16 cellular contexts compared by ENCODE assay signal in the genomic region with DNA sequence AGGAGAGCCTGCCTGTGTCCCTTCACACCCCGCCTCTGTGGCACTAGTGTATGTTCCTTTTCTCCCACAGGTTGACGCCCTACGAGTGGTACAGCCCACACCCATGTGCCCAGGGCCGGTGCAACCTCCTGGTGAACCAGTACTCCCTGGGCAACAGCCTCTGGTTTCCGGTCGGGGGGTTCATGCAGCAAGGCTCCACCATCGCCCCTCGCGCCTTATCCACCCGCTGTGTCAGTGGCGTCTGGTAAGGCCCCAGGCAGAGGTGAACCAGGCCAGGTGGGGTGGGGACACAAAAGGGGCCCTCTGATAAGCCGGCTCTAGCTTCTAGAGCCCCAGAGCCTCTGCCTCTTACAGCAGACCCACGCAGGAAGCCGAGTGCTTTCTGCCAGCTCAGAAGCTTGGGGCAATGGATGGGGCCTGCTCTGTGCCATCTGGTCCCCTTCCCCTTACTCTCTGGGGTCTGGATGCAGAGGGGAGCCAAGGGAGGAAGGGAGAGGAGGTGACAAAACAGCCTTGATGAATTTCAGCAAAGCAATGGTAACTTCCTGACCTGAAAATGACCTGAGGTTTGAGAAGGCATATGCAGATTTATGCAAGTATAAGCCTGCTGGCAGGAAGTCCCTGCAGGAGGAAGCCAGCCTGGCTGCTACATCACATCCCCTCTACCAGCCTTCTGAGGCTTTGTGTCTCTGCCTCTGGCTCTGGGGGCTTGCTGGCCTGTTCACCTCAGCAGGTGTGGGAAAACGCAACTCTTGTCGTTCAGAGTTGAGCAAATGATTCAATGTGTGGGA.
A peak's percentile ranks its signal among the peaks of the same experiment; 100 is the strongest.
DNase-seq lines count a peak whose midpoint lies in the region; ATAC-seq, FAIRE-seq and TF ChIP-seq lines count a peak whose summit lies in the region.
"Had no signal": no experiment of that assay in that cellular context is flagged by ENCODE, and none has a peak within 500 bp of the region (broad histone marks: within the 10 kb centered on the region; RNA-seq: fewer than 3 reads in every experiment).

No MANE protein-coding gene starts in this region.

- H3K4me1 Mint-ChIP-seq in type B pancreatic cell (ENCODE audit: unreplicated experiment), result peaks cover 14% of the 10 kb centered on the region

- no peaks in the 10 kb centered on the region for H3K79me2 ChIP-seq in mammary epithelial cell (ENCODE audit: insufficient read depth, low read length)

- no peaks in the 10 kb centered on the region for H4K20me1 ChIP-seq in mammary epithelial cell (ENCODE audit: insufficient read depth, low read length)

- dilution Hi-C loops in mammary epithelial cell (cut with HindIII; ENCODE audit: low sequenced_read_pairs), result no loop called here

- no peaks in the 10 kb centered on the region for H3K36me3 ChIP-seq in mammary epithelial cell (ENCODE audit: insufficient read depth, low read length)
- no peaks in the 10 kb centered on the region for H3K36me3 ChIP-seq in breast epithelium
- no peaks in the 10 kb centered on the region for H3K36me3 ChIP-seq in bronchial epithelial cell (ENCODE audit: control insufficient read depth, insufficient read depth, low read length)
- no peaks in the 10 kb centered on the region for H3K36me3 ChIP-seq in spleen
- H3K36me3 ChIP-seq: adrenal gland, heart left ventricle, thyroid gland had no signal

- FAIRE-seq in bronchial epithelial cell (lab: Jason Lieb, UNC), result peak; percentile 7
- FAIRE-seq: RCC 7860, TTC549 had no signal

- CTCF ChIA-PET in mammary epithelial cell (lab: Charles Lee; ENCODE audit: low non-redundant PET), result interaction anchor here (0.6 kb wide), 1 partner anchor 238 kb away, joined by 6 read pairs; no protein-coding TSS in a partner anchor

- H2AFZ ChIP-seq in mammary epithelial cell (ENCODE audit: low read depth, low read length), result peak overlapping the region; percentile 78

- no peak for ATAC-seq in HG03097 (IDR thresholded peaks at IDR 0.05; ENCODE audit: low FRiP score, unreplicated experiment)
- ATAC-seq: heart left ventricle had no signal

- no peak overlapping the region for H3K4me3 Mint-ChIP-seq in type B pancreatic cell

- no peak overlapping the region for H3K4me2 ChIP-seq in mammary epithelial cell (ENCODE audit: insufficient read depth, low read depth, low read length)

- TF ChIP-seq CTCF in mammary epithelial cell (conservative IDR thresholded peaks at IDR 0.05 in 1 of 2, IDR thresholded peaks at IDR 0.05 in 1 of 2; ENCODE audit: extremely low read depth in 1 of 2, insufficient read depth in 1 of 2, low read depth in 1 of 2, low read length in 2 of 2) (no peak), breast epithelium (IDR thresholded peaks at IDR 0.05) (no peak), bronchial epithelial cell (IDR thresholded peaks at IDR 0.05; ENCODE audit: insufficient read depth, low read length, severe bottlenecking) (no peak), spleen (IDR thresholded peaks at IDR 0.05 in 8 of 11, conservative IDR thresholded peaks at IDR 0.05 in 3 of 11) (no peak), type B pancreatic cell (conservative IDR thresholded peaks at IDR 0.05) (no peak)

- DNase-seq in mammary epithelial cell, result peak; percentile 18
- no peak for DNase-seq in breast epithelium (ENCODE audit: low spot score in 2 of 2)
- peak; percentile 9 for DNase-seq in NCI-H2171 treated with DMSO at 0.1 percent for 48 hours (lab: John Stamatoyannopoulos, UW)
- DNase-seq in bronchial epithelial cell (ENCODE audit: low read depth), result peak; percentile 58
- DNase-seq in spleen, result peak; percentile 78
- DNase-seq in retina, result no peak
- no peak for DNase-seq in type B pancreatic cell (ENCODE audit: extremely low spot score, unreplicated experiment)
- DNase-seq: adrenal gland; effector CD8-positive, alpha-beta T cell; heart left ventricle; midbrain; NCI-H1436; thyroid gland had no signal

- peaks cover 29% of the 10 kb centered on the region for H3K27me3 Mint-ChIP-seq in type B pancreatic cell

- no peak overlapping the region for H3K27ac Mint-ChIP-seq in type B pancreatic cell

- no peak for TF ChIP-seq POLR2A in breast epithelium (IDR thresholded peaks at IDR 0.05)
- no peak for TF ChIP-seq POLR2A in spleen (IDR thresholded peaks at IDR 0.05)

- no peaks in the 10 kb centered on the region for H3K36me3 Mint-ChIP-seq in type B pancreatic cell

- H3K27ac ChIP-seq in mammary epithelial cell (ENCODE audit: insufficient read depth, low read depth, low read length) (no peak overlapping the region), breast epithelium (no peak overlapping the region), spleen (peak overlapping the region in 1 of 8 donors; percentile 45)
- H3K27ac ChIP-seq: adrenal gland, heart left ventricle, thyroid gland had no signal

- no TSS peak for BruUV-seq in mammary epithelial cell (replicated peaks; lab: Mats Ljungman, UMichigan)

- in situ Hi-C loops in mammary epithelial cell (cut with MboI; ENCODE audit: low sequenced_read_pairs in 2 of 2), result loop anchor here in 1 of 2 donors (10.0 kb wide), 1 partner anchor 432 kb away; no protein-coding TSS in a partner anchor

- H3K9ac ChIP-seq in mammary epithelial cell (ENCODE audit: insufficient read depth, low read length), result no peak overlapping the region

- H3K27me3 ChIP-seq in mammary epithelial cell (ENCODE audit: insufficient read depth, low read length), result no peaks in the 10 kb centered on the region
- no peaks in the 10 kb centered on the region for H3K27me3 ChIP-seq in breast epithelium
- H3K27me3 ChIP-seq in bronchial epithelial cell (ENCODE audit: control insufficient read depth, insufficient read depth, low read length), result no peaks in the 10 kb centered on the region
- peaks cover 0 to 13% (median 0%) of the 10 kb centered on the region in 7 donors for H3K27me3 ChIP-seq in spleen (replicated peaks in 1 of 7)
- H3K27me3 ChIP-seq: adrenal gland, thyroid gland had no signal

- 66% methylated on average over 13 of the region's 16 CpGs for WGBS in mammary epithelial cell (ENCODE audit: low coverage, missing lambda C conversion rate)
- WGBS in spleen, 5 donors, result 81 to 87% (median 83%) methylated on average over 16 of the region's 16 CpGs

- H3K4me1 ChIP-seq in mammary epithelial cell (ENCODE audit: insufficient read depth, low read length), result peaks cover 8% of the 10 kb centered on the region
- no peaks in the 10 kb centered on the region for H3K4me1 ChIP-seq in breast epithelium
- H3K4me1 ChIP-seq in spleen, result peaks cover 0 to 19% (median 11%) of the 10 kb centered on the region in 6 donors

- H3K9me3 Mint-ChIP-seq in type B pancreatic cell, result no peaks in the 10 kb centered on the region

- H3K9me3 ChIP-seq in mammary epithelial cell (replicated peaks; ENCODE audit: insufficient read depth, low read length) (no peaks in the 10 kb centered on the region), breast epithelium (no peaks in the 10 kb centered on the region), spleen (no peaks in the 10 kb centered on the region)
- H3K9me3 ChIP-seq: adrenal gland, heart left ventricle, thyroid gland had no signal

- H3K4me3 ChIP-seq in mammary epithelial cell (replicated peaks in 1 of 3; ENCODE audit: insufficient read depth in 1 of 3, low read depth in 2 of 3, low read length in 3 of 3) (no peak overlapping the region), breast epithelium (no peak overlapping the region), bronchial epithelial cell (ENCODE audit: low read depth, low read length) (no peak overlapping the region), spleen (no peak overlapping the region)
- H3K4me3 ChIP-seq: adrenal gland, heart left ventricle, thyroid gland had no signal

- intact Hi-C loops in mammary epithelial cell (cut with micrococcal nuclease), result loop anchor here (10.0 kb wide), 4 partner anchors 152 to 722 kb away; a partner anchor contains a TSS
- intact Hi-C loops in breast epithelium (cut with DNase I; ENCODE audit: low total_unique reads), result no loop called here
- intact Hi-C loops in spleen (cut with DNase I; ENCODE audit: low total_unique reads), result loop anchor here (10.0 kb wide), 1 partner anchor 272 kb away; no protein-coding TSS in a partner anchor

Comparison
In these comparisons a context has a peak if more than half of its experiments do, and no peak if none do; other contexts are left out.
1. DNase-seq: peak in mammary epithelial cell (single experiment), NCI-H2171 treated with DMSO at 0.1 percent for 48 hours (single experiment), bronchial epithelial cell (single experiment) and spleen (single experiment); none in breast epithelium (0 of 2), retina (single experiment) and type B pancreatic cell (single experiment).